ENCODE assay signal across 1 cellular context in genomic region chr12:118307069-118307954, GRCh38.
A peak's percentile ranks its signal among the peaks of the same experiment; 100 is the strongest.
TF ChIP-seq lines count a peak whose summit lies in the region.

No MANE protein-coding gene starts in this region.

TF ChIP-seq in K562, 482 proteins besides CTCF, POLR2A, EP300 and RAD21 (continued from another document):
- TF ChIP-seq ZNF316 (IDR thresholded peaks at IDR 0.05): peak; percentile 80
- no peak for TF ChIP-seq E2F1 (CRISPR knock-in tag; IDR thresholded peaks at IDR 0.05)
- TF ChIP-seq NCOA1 (IDR thresholded peaks at IDR 0.05; ENCODE audit: low read depth): no peak
- TF ChIP-seq ZNF263 (CRISPR knock-in tag; IDR thresholded peaks at IDR 0.05; ENCODE audit: borderline replicate concordance): no peak
- no peak for TF ChIP-seq CHD1 (IDR thresholded peaks at IDR 0.05; ENCODE audit: low read length)
- TF ChIP-seq ZFP30 (CRISPR knock-in tag; IDR thresholded peaks at IDR 0.05; ENCODE audit: borderline replicate concordance): no peak
- TF ChIP-seq MAFK (IDR thresholded peaks at IDR 0.05; ENCODE audit: low read length): peak; percentile 36; the same call in 1 of the 2 replicates
- TF ChIP-seq ZNF444 (CRISPR knock-in tag; IDR thresholded peaks at IDR 0.05): no peak
- TF ChIP-seq NR2F6 (CRISPR knock-in tag; IDR thresholded peaks at IDR 0.05): no peak
- no peak for TF ChIP-seq TAF15 (IDR thresholded peaks at IDR 0.05; ENCODE audit: low read depth, low read length)
- no peak for TF ChIP-seq HDAC3 (IDR thresholded peaks at IDR 0.05; ENCODE audit: borderline replicate concordance, partially characterized antibody)
- TF ChIP-seq PHF21A (IDR thresholded peaks at IDR 0.05; ENCODE audit: borderline replicate concordance, low read depth): no peak
- TF ChIP-seq TAL1 (IDR thresholded peaks at IDR 0.05): no peak
- TF ChIP-seq BRCA1 (IDR thresholded peaks at IDR 0.05): no peak
- no peak for TF ChIP-seq BRCA1 (CRISPR knock-in tag; IDR thresholded peaks at IDR 0.05)
- TF ChIP-seq THRB (CRISPR knock-in tag; conservative IDR thresholded peaks at IDR 0.05): no peak
- no peak for TF ChIP-seq NFRKB (IDR thresholded peaks at IDR 0.05; ENCODE audit: low read depth)
- TF ChIP-seq PTBP1 (IDR thresholded peaks at IDR 0.05; ENCODE audit: low read depth, low read length): no peak
- TF ChIP-seq CREB5 (CRISPR knock-in tag; IDR thresholded peaks at IDR 0.05): no peak
- no peak for TF ChIP-seq ZNF175 (CRISPR knock-in tag; IDR thresholded peaks at IDR 0.05; ENCODE audit: low read depth)
- no peak for TF ChIP-seq MITF (IDR thresholded peaks at IDR 0.05)
- no peak for TF ChIP-seq ZNF12 (CRISPR knock-in tag; IDR thresholded peaks at IDR 0.05)
- no peak for TF ChIP-seq POLR2AphosphoS2 (IDR thresholded peaks at IDR 0.05; ENCODE audit: low read length)
- TF ChIP-seq CEBPG (CRISPR knock-in tag; IDR thresholded peaks at IDR 0.05): no peak
- TF ChIP-seq CEBPG (tag; conservative IDR thresholded peaks at IDR 0.05 in 1 of 2, IDR thresholded peaks at IDR 0.05 in 1 of 2): peak; percentile 68 to 75
- no peak for TF ChIP-seq MCM2 (IDR thresholded peaks at IDR 0.05; ENCODE audit: low read depth)
- no peak for TF ChIP-seq EWSR1 (IDR thresholded peaks at IDR 0.05; ENCODE audit: borderline replicate concordance, low read depth, partially characterized antibody)
- TF ChIP-seq TFE3 (CRISPR knock-in tag; IDR thresholded peaks at IDR 0.05): no peak
- no peak for TF ChIP-seq PHF8 (IDR thresholded peaks at IDR 0.05; ENCODE audit: borderline replicate concordance, low read length)
- no peak for TF ChIP-seq HLTF (IDR thresholded peaks at IDR 0.05)
TF ChIP-seq in K562: peak in this region for 12.
